ENCODE assay signal across 2 cellular contexts in genomic region chrY:19026631-19027030, GRCh38.
TF ChIP-seq lines count a peak whose summit lies in the region.

No MANE protein-coding gene starts in this region.

TF ChIP-seq in HepG2, 621 proteins besides CTCF, POLR2A, EP300 and RAD21 (continued from another document):
- TF ChIP-seq ZNF746 (CRISPR knock-in tag; IDR thresholded peaks at IDR 0.05) (no peak), HNRNPLL (IDR thresholded peaks at IDR 0.05; ENCODE audit: low read depth, low read length, poor library complexity, severe bottlenecking) (no peak), TBX2 (CRISPR knock-in tag; IDR thresholded peaks at IDR 0.05; ENCODE audit: borderline replicate concordance) (no peak), MAFK (conservative IDR thresholded peaks at IDR 0.05 in 1 of 2, IDR thresholded peaks at IDR 0.05 in 1 of 2; ENCODE audit: low read length in 2 of 2) (peak; percentile 65 to 81)

TF ChIP-seq in A549, 52 proteins besides CTCF, POLR2A, EP300 and RAD21:
- TF ChIP-seq MAFK (IDR thresholded peaks at IDR 0.05; ENCODE audit: partially characterized antibody) (peak; percentile 40), POLR2AphosphoS2 (conservative IDR thresholded peaks at IDR 0.05; ENCODE audit: low read length) (no peak), USF2 (IDR thresholded peaks at IDR 0.05) (no peak)
